1 cellular context compared by ENCODE assay signal in genomic region chr17:31094600-31095238, GRCh38.
TF ChIP-seq lines count a peak whose summit lies in the region.

Gene NF1 (plus strand): TSS chr17:31094977. CDS start chr17:31095310, 333 bp downstream.

TF ChIP-seq in GM12878, 131 proteins besides CTCF, POLR2A, EP300 and RAD21 (continued from another document):
- 0 out of 2 replicates have a peak, but pooled peaks have one; percentile 25 for TF ChIP-seq ZBTB11 (CRISPR knock-in tag; IDR thresholded peaks at IDR 0.05)
- peak; percentile 76 for TF ChIP-seq CREB1 (IDR thresholded peaks at IDR 0.05; ENCODE audit: low read depth)
- peak; percentile 82 for TF ChIP-seq IKZF1 (conservative IDR thresholded peaks at IDR 0.05)
- 0 out of 2 replicates have a peak, but pooled peaks have one; percentile 69 for TF ChIP-seq ZBTB4 (CRISPR knock-in tag; IDR thresholded peaks at IDR 0.05)
- no peak for TF ChIP-seq HDGF (IDR thresholded peaks at IDR 0.05)
- no peak for TF ChIP-seq TCF7 (IDR thresholded peaks at IDR 0.05; ENCODE audit: borderline replicate concordance)
- no peak for TF ChIP-seq SUZ12 (IDR thresholded peaks at IDR 0.05; ENCODE audit: unreplicated experiment)
- peak; percentile 68; the same call in 1 of the 2 replicates for TF ChIP-seq PRDM15 (CRISPR knock-in tag; IDR thresholded peaks at IDR 0.05)
- TF ChIP-seq ATF2 (IDR thresholded peaks at IDR 0.05; ENCODE audit: low read length) = peak; percentile 67; the same call in 1 of the 2 replicates
- TF ChIP-seq TAF1 (IDR thresholded peaks at IDR 0.05; ENCODE audit: borderline replicate concordance, low read depth, low read length) = peak; percentile 78
